In genomic region chr2:168196764-168197180, GRCh38 we compare ENCODE assay signal across 25 cellular contexts. TPM values are rescaled to one million over a fixed set of nuclear protein-coding genes. Genes with fewer than 3 reads are reported as not detected.
DNase-seq lines count a peak whose midpoint lies in the region; ATAC-seq and FAIRE-seq lines count a peak whose summit lies in the region.
"Had no signal": no experiment of that assay in that cellular context is flagged by ENCODE, and none has a peak within 500 bp of the region (broad histone marks: within the 10 kb centered on the region; RNA-seq: fewer than 3 reads in every experiment).

No MANE protein-coding gene starts in this region.

- H3K4me1 ChIP-seq in right cardiac atrium (ENCODE audit: control insufficient read depth, insufficient read depth, low read length) (peaks cover 5% of the 10 kb centered on the region), mucosa of rectum (ENCODE audit: control insufficient read depth in 2 of 2, insufficient read depth in 2 of 2, low read length in 2 of 2) (peaks cover 28 to 47% of the 10 kb centered on the region in 2 donors)
- H3K4me1 ChIP-seq: gastrocnemius medialis had no signal

- H3K9ac ChIP-seq in mucosa of rectum (ENCODE audit: low read depth in 1 of 2, low read length in 2 of 2), result no peak overlapping the region

- peaks cover 66% of the 10 kb centered on the region for H3K4me1 Mint-ChIP-seq in activated CD8-positive, alpha-beta T cell treated with anti-CD3 and anti-CD28 coated beads, Interleukin-2, amount 10 ng/mL, durations not matched to agents 7 days and 5 days (ENCODE audit: low read depth)

- 92% methylated on average over 4 of the region's 4 CpGs for WGBS in right cardiac atrium

- H3K27ac Mint-ChIP-seq in activated CD8-positive, alpha-beta T cell treated with anti-CD3 and anti-CD28 coated beads, Interleukin-2, amount 10 ng/mL, durations not matched to agents 7 days and 5 days, result peak overlapping the region; percentile 30
- H3K27ac Mint-ChIP-seq: memory B cell; nephron; stimulated activated naive B cell treated with anti-CD40 and anti-IgM and Interleukin-4, amounts not matched to agents 10 μg/mL and 1 μg/mL and 100 μg/mL, for 72 hours had no signal

- no peak overlapping the region for H3K4me3 Mint-ChIP-seq in activated CD8-positive, alpha-beta T cell treated with anti-CD3 and anti-CD28 coated beads, Interleukin-2, amount 10 ng/mL, durations not matched to agents 7 days and 5 days
- H3K4me3 Mint-ChIP-seq: memory B cell; nephron; stimulated activated naive B cell treated with anti-CD40 and anti-IgM and Interleukin-4, amounts not matched to agents 10 μg/mL and 1 μg/mL and 100 μg/mL, for 72 hours had no signal

- H3K27me3 ChIP-seq in right cardiac atrium (ENCODE audit: control insufficient read depth, insufficient read depth), result no peaks in the 10 kb centered on the region
- no peaks in the 10 kb centered on the region for H3K27me3 ChIP-seq in mucosa of rectum (ENCODE audit: control insufficient read depth in 2 of 2, insufficient read depth in 2 of 2, low read length in 2 of 2)
- H3K27me3 ChIP-seq: esophagus muscularis mucosa, gastrocnemius medialis, thyroid gland had no signal

- POLR2A ChIA-PET in activated CD8-positive, alpha-beta T cell treated with anti-CD3 and anti-CD28 coated beads, Interleukin-2, amount 10 ng/mL, durations not matched to agents 7 days and 5 days (lab: Charles Lee), result no interaction called here

- FAIRE-seq in RCC 7860 (lab: Jason Lieb, UNC), result no peak
- FAIRE-seq: kidney had no signal

- H3K36me3 Mint-ChIP-seq in activated CD8-positive, alpha-beta T cell treated with anti-CD3 and anti-CD28 coated beads, Interleukin-2, amount 10 ng/mL, durations not matched to agents 7 days and 5 days (ENCODE audit: low read depth), result peaks cover 17% of the 10 kb centered on the region
- H3K36me3 Mint-ChIP-seq: stimulated activated naive B cell treated with anti-CD40 and anti-IgM and Interleukin-4, amounts not matched to agents 10 μg/mL and 1 μg/mL and 100 μg/mL, for 72 hours had no signal

- CTCF ChIA-PET in activated CD8-positive, alpha-beta T cell treated with anti-CD3 and anti-CD28 coated beads, Interleukin-2, amount 10 ng/mL, durations not matched to agents 7 days and 5 days (lab: Charles Lee), result interaction anchor here (1.5 to 2.3 kb wide), 2 partner anchors 10 to 36 kb away, joined by 5 to 12 read pairs; no protein-coding TSS in a partner anchor

- no peaks in the 10 kb centered on the region for H3K9me3 Mint-ChIP-seq in activated CD8-positive, alpha-beta T cell treated with anti-CD3 and anti-CD28 coated beads, Interleukin-2, amount 10 ng/mL, durations not matched to agents 7 days and 5 days (ENCODE audit: insufficient read depth)
- H3K9me3 Mint-ChIP-seq: memory B cell; nephron; stimulated activated naive B cell treated with anti-CD40 and anti-IgM and Interleukin-4, amounts not matched to agents 10 μg/mL and 1 μg/mL and 100 μg/mL, for 72 hours had no signal

- no peaks in the 10 kb centered on the region for H3K36me3 ChIP-seq in mucosa of rectum (ENCODE audit: control insufficient read depth in 2 of 2, insufficient read depth in 2 of 2, low read length in 2 of 2)
- H3K36me3 ChIP-seq: esophagus muscularis mucosa, gastrocnemius medialis, thyroid gland had no signal

- no peak for DNase-seq in left ventricle myocardium superior
- no peak for DNase-seq in right cardiac atrium
- no peak for DNase-seq in activated CD8-positive, alpha-beta T cell treated with anti-CD3 and anti-CD28 coated beads, Interleukin-2, amount 10 ng/mL, durations not matched to agents 7 days and 5 days
- DNase-seq in medulla oblongata (ENCODE audit: extremely low spot score), result no peak
- DNase-seq in DMS114 treated with DMSO at 0.1 percent for 48 hours (lab: John Stamatoyannopoulos, UW; ENCODE audit: unreplicated experiment), result no peak
- DNase-seq in RCC 7860 (ENCODE audit: low spot score), result no peak
- DNase-seq: activated CD4-positive, CD25-positive, alpha-beta regulatory T cell treated with anti-CD3 and anti-CD28 coated beads, Interleukin-2, amount 50 U/mL, for 72 hours; activated CD8-positive, alpha-beta memory T cell treated with anti-CD3 and anti-CD28 coated beads, Interleukin-2, amount 50 U/mL, for 48 hours; activated gamma-delta T cell treated with Interleukin-2 at 50 U/mL for 16 hours; central memory CD4-positive, alpha-beta T cell; effector memory CD4-positive, alpha-beta T cell; gastrocnemius medialis; GOT3; KBM-7; kidney; MV-4-11; NCI-H187 treated with DMSO at 0.1 percent for 48 hours; NCI-H446; stimulated activated naive B cell treated with anti-CD40 and anti-IgM and Interleukin-4, amounts not matched to agents 10 μg/mL and 1 μg/mL and 100 μg/mL, for 72 hours; T1000; thyroid gland had no signal

- no peak overlapping the region for H3K4me3 ChIP-seq in right cardiac atrium (ENCODE audit: low read length)
- peak overlapping the region in 1 of 2 donors; percentile 9 for H3K4me3 ChIP-seq in mucosa of rectum (ENCODE audit: low read length in 2 of 2)
- H3K4me3 ChIP-seq: esophagus muscularis mucosa, gastrocnemius medialis, thyroid gland had no signal

- H3K27ac ChIP-seq in right cardiac atrium (ENCODE audit: low read length) (no peak overlapping the region), mucosa of rectum (ENCODE audit: low read depth in 2 of 2, low read length in 2 of 2) (peak overlapping the region; percentile 69 to 78)
- H3K27ac ChIP-seq: esophagus muscularis mucosa, gastrocnemius medialis, thyroid gland had no signal

- no peaks in the 10 kb centered on the region for H3K27me3 Mint-ChIP-seq in activated CD8-positive, alpha-beta T cell treated with anti-CD3 and anti-CD28 coated beads, Interleukin-2, amount 10 ng/mL, durations not matched to agents 7 days and 5 days (ENCODE audit: low read depth)
- H3K27me3 Mint-ChIP-seq: memory B cell; stimulated activated naive B cell treated with anti-CD40 and anti-IgM and Interleukin-4, amounts not matched to agents 10 μg/mL and 1 μg/mL and 100 μg/mL, for 72 hours had no signal

- ATAC-seq in left ventricle myocardium superior (peak; percentile 29), right cardiac atrium (no peak)
- no peak for ATAC-seq in activated CD8-positive, alpha-beta T cell treated with anti-CD3 and anti-CD28 coated beads, Interleukin-2, amount 10 ng/mL, durations not matched to agents 7 days and 5 days
- ATAC-seq: gastrocnemius medialis; stimulated activated naive B cell treated with anti-CD40 and anti-IgM and Interleukin-4, amounts not matched to agents 10 μg/mL and 1 μg/mL and 100 μg/mL, for 72 hours had no signal

- intact Hi-C loops in left ventricle myocardium superior (cut with micrococcal nuclease) (no loop called here), right cardiac atrium (cut with DNase I) (no loop called here)

- H3K9me3 ChIP-seq in right cardiac atrium (ENCODE audit: control insufficient read depth, low read length), result no peaks in the 10 kb centered on the region
- no peaks in the 10 kb centered on the region for H3K9me3 ChIP-seq in mucosa of rectum (ENCODE audit: control insufficient read depth in 2 of 2, low read length in 2 of 2)
- H3K9me3 ChIP-seq: esophagus muscularis mucosa, gastrocnemius medialis, thyroid gland had no signal

RNA-seq across cellular contexts. Expression of gene STK39, which starts 50.6 kb away (rescaled TPM):
- total RNA-seq in left ventricle myocardium superior, result 20.9 TPM
- 10 to 100 TPM in 2 of 4 donors, 1 to 10 TPM in 2; 9.0 to 10.4 (median 10.1) TPM for total RNA-seq in right cardiac atrium
- 10.5 TPM for polyA plus RNA-seq in right cardiac atrium
- total RNA-seq in activated CD8-positive, alpha-beta T cell treated with anti-CD3 and anti-CD28 coated beads, Interleukin-2, amount 10 ng/mL, durations not matched to agents 7 days and 5 days, result 10 to 100 TPM; 33.4 to 34.8 TPM
